In the genomic region with DNA sequence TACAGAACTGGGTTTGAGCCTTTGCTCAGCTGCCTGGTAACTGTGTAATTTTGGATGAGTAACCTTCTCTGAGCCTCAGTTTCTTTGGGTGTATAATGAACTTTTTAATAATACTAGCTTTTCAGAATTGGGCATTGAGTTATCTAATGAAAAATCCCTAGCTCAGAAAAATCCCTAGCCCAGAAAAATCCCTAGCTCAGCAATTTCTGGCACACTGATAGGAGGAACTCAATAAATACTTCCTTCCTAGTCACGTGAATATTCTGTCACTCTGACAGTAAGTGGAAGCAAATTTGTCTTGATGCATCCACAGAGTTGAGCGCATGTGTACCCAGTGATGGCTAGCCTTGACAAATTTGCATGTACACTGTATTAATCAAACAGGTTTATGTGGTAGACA, we compare ENCODE assay signal across 23 cellular contexts.
"Had no signal": no experiment of that assay in that cellular context is flagged by ENCODE, and none has a peak within 500 bp of the region (broad histone marks: within the 10 kb centered on the region; RNA-seq: fewer than 3 reads in every experiment).

No MANE protein-coding gene starts in this region.

- H3K4me1 ChIP-seq: left ventricle myocardium inferior, right atrium auricular region, stomach, suprapubic skin, tibial artery, upper lobe of right lung had no signal

- H2AFZ ChIP-seq: hepatocyte had no signal

- H3K9me3 ChIP-seq: left ventricle myocardium inferior, ovary, right atrium auricular region, stomach, suprapubic skin, thoracic aorta, tibial artery, upper lobe of right lung had no signal

- H3K27me3 ChIP-seq: hepatocyte, ovary, right atrium auricular region, stomach, suprapubic skin, tibial artery, upper lobe of right lung had no signal

- H3K4me3 ChIP-seq: hepatocyte, left ventricle myocardium inferior, lung, ovary, right atrium auricular region, skin epidermis, stomach, suprapubic skin, thoracic aorta, tibial artery, upper lobe of right lung had no signal

- H3K36me3 ChIP-seq: left ventricle myocardium inferior, ovary, right atrium auricular region, stomach, suprapubic skin, thoracic aorta, tibial artery, upper lobe of right lung had no signal

- DNase-seq: islet precursor cell; left ventricle myocardium inferior; mesendoderm; naive B cell; natural killer cell; nephron progenitor cell; ovary; stimulated activated CD4-positive, alpha-beta T cell treated with anti-CD3 and anti-CD28 coated beads, Interleukin-12 subunit alpha, Interleukin-12 subunit beta, amount 100 ng/mL, for 4 hours; stimulated activated CD4-positive, alpha-beta T cell treated with anti-CD3 and anti-CD28 coated beads, Interleukin-15, amount 100 ng/mL, for 24 hours; stimulated activated CD4-positive, alpha-beta T cell treated with anti-CD3 and anti-CD28 coated beads, Interleukin-2, amount 100 ng/mL, for 24 hours; stimulated activated CD4-positive, alpha-beta T cell treated with anti-CD3 and anti-CD28 coated beads, Interleukin-4, amount 100 ng/mL, for 1 hour; stimulated activated naive B cell treated with anti-CD40 and anti-IgM and Interleukin-4, amounts not matched to agents 10 μg/mL and 1 μg/mL and 100 μg/mL, for 72 hours; stimulated activated naive CD8-positive, alpha-beta T cell treated with anti-CD3 and anti-CD28 coated beads, Interleukin-15, Interleukin-2, amounts not matched to agents 100 U/mL and 50 U/mL, for 24 hours; stomach; tibial artery; trophoblast cell; upper lobe of right lung had no signal

- H3K27ac ChIP-seq: hepatocyte, left ventricle myocardium inferior, ovary, right atrium auricular region, skin epidermis, stomach, suprapubic skin, thoracic aorta, tibial artery, upper lobe of right lung had no signal

- H3K4me2 ChIP-seq: hepatocyte had no signal

- H3K79me2 ChIP-seq: hepatocyte had no signal
